ENCODE assay signal across 1 cellular context in genomic region chr3:47622648-47623047, GRCh38.
TF ChIP-seq lines count a peak whose summit lies in the region.

No MANE protein-coding gene starts in this region.

TF ChIP-seq in HepG2, 621 proteins besides CTCF, POLR2A, EP300 and RAD21 (continued from another document):
- peak; percentile 60 for TF ChIP-seq PAXIP1 (CRISPR knock-in tag; conservative IDR thresholded peaks at IDR 0.05)
- TF ChIP-seq DPF2 (CRISPR knock-in tag; IDR thresholded peaks at IDR 0.05; ENCODE audit: borderline replicate concordance, low read depth), result peak; percentile 51; the same call in 1 of the 2 replicates
- TF ChIP-seq HMGA1 (CRISPR knock-in tag; conservative IDR thresholded peaks at IDR 0.05), result no peak
- no peak for TF ChIP-seq SOX6 (IDR thresholded peaks at IDR 0.05)
- peak; percentile 70 for TF ChIP-seq SOX6 (CRISPR knock-in tag; IDR thresholded peaks at IDR 0.05)
- peak; percentile 34; the same call in 1 of the 2 replicates for TF ChIP-seq ARID5B (CRISPR knock-in tag; IDR thresholded peaks at IDR 0.05)
- no peak for TF ChIP-seq MIER3 (CRISPR knock-in tag; IDR thresholded peaks at IDR 0.05; ENCODE audit: borderline replicate concordance)
- no peak for TF ChIP-seq ZNF124 (CRISPR knock-in tag; IDR thresholded peaks at IDR 0.05)
- no peak for TF ChIP-seq CERS6 (CRISPR knock-in tag; IDR thresholded peaks at IDR 0.05)
- TF ChIP-seq HNF4A (CRISPR knock-in tag; IDR thresholded peaks at IDR 0.05), result peak; percentile 45
- TF ChIP-seq SAP130 (CRISPR knock-in tag; IDR thresholded peaks at IDR 0.05; ENCODE audit: low read depth), result peak; percentile 41; the same call in 1 of the 2 replicates
- no peak for TF ChIP-seq MAX (IDR thresholded peaks at IDR 0.05)
- peak; percentile 72 for TF ChIP-seq SOX5 (CRISPR knock-in tag; IDR thresholded peaks at IDR 0.05; ENCODE audit: borderline replicate concordance)
- no peak for TF ChIP-seq CBFB (CRISPR knock-in tag; IDR thresholded peaks at IDR 0.05)
- TF ChIP-seq SOX13 (IDR thresholded peaks at IDR 0.05), result no peak
- peak in 1 of 2 experiments; percentile 60; a peak in 1 of 4 replicates for TF ChIP-seq SOX13 (CRISPR knock-in tag; conservative IDR thresholded peaks at IDR 0.05 in 1 of 2, IDR thresholded peaks at IDR 0.05 in 1 of 2)
- peak; percentile 31; the same call in 1 of the 2 replicates for TF ChIP-seq ARID3A (IDR thresholded peaks at IDR 0.05; ENCODE audit: low read depth, low read length)
